In genomic region chr16:4389051-4389955, GRCh38 we compare ENCODE assay signal across 14 cellular contexts. TPM values are rescaled to one million over a fixed set of nuclear protein-coding genes. Genes with fewer than 3 reads are reported as not detected.
DNase-seq lines count a peak whose midpoint lies in the region; ATAC-seq and TF ChIP-seq lines count a peak whose summit lies in the region.
"Had no signal": no experiment of that assay in that cellular context is flagged by ENCODE, and none has a peak within 500 bp of the region (broad histone marks: within the 10 kb centered on the region; RNA-seq: fewer than 3 reads in every experiment).

No MANE protein-coding gene starts in this region.

- no peak for TF ChIP-seq CTCF in sigmoid colon (IDR thresholded peaks at IDR 0.05)

- H3K4me1 Mint-ChIP-seq in activated T-helper 17 cell treated with anti-CD3 and anti-CD28 coated beads, Interleukin-2, amount 50 U/mL, for 72 hours = no peaks in the 10 kb centered on the region
- H3K4me1 Mint-ChIP-seq in activated CD8-positive, alpha-beta memory T cell treated with anti-CD3 and anti-CD28 coated beads, Interleukin-2, amount 10 ng/mL, durations not matched to agents 7 days and 5 days = no peaks in the 10 kb centered on the region

- peak overlapping the region; percentile 62 for H3K27ac ChIP-seq in right cardiac atrium (ENCODE audit: low read length)
- H3K27ac ChIP-seq in sigmoid colon = peak overlapping the region; percentile 1 to 43 (median 28)
- H3K27ac ChIP-seq in Karpas-422 (ENCODE audit: low read length) = no peak overlapping the region

- H3K4me2 ChIP-seq in Karpas-422 (ENCODE audit: low read depth, low read length, poor library complexity, severe bottlenecking) = no peak overlapping the region

- H3K9me3 Mint-ChIP-seq in activated T-helper 17 cell treated with anti-CD3 and anti-CD28 coated beads, Interleukin-2, amount 50 U/mL, for 72 hours = no peaks in the 10 kb centered on the region
- H3K9me3 Mint-ChIP-seq in activated CD8-positive, alpha-beta memory T cell treated with anti-CD3 and anti-CD28 coated beads, Interleukin-2, amount 10 ng/mL, durations not matched to agents 7 days and 5 days (ENCODE audit: low read depth) = no peaks in the 10 kb centered on the region

- H3K4me1 ChIP-seq in right cardiac atrium (ENCODE audit: control insufficient read depth, insufficient read depth, low read length) = peaks cover 2% of the 10 kb centered on the region
- H3K4me1 ChIP-seq in sigmoid colon = peaks cover 0 to 38% (median 19%) of the 10 kb centered on the region in 4 donors
- H3K4me1 ChIP-seq in Karpas-422 (ENCODE audit: low read length) = 0 out of 2 replicates have a peak, but pooled peaks cover under 1% of the 10 kb centered on the region

- WGBS in right cardiac atrium = 57% methylated on average over 27 of the region's 27 CpGs
- 84 to 88% methylated on average over 27 of the region's 27 CpGs for WGBS in sigmoid colon, 2 donors

- DNase-seq in EH (ENCODE audit: low read depth) (peak; percentile 33), right cardiac atrium (peak; percentile 31 to 77 (median 57)), sigmoid colon (no peak), Karpas-422 (no peak), ecto neural progenitor cell (ENCODE audit: low spot score) (no peak)
- no peak for DNase-seq in activated CD8-positive, alpha-beta memory T cell treated with anti-CD3 and anti-CD28 coated beads, Interleukin-2, amount 10 ng/mL, durations not matched to agents 7 days and 5 days
- DNase-seq: activated CD8-positive, alpha-beta memory T cell treated with anti-CD3 and anti-CD28 coated beads, Interleukin-2, amount 50 U/mL, for 4 hours; AML-193; EL; MG63; NCI-H446; small intestine had no signal

- TF ChIP-seq EP300 in sigmoid colon (IDR thresholded peaks at IDR 0.05) = no peak

- intact Hi-C loops in right cardiac atrium (cut with DNase I) (no loop called here), sigmoid colon (cut with DNase I) (no loop called here)

- H3K9me2 ChIP-seq in Karpas-422 (replicated peaks; ENCODE audit: insufficient read depth, low read length) = no peaks in the 10 kb centered on the region

- H3K36me3 Mint-ChIP-seq in activated T-helper 17 cell treated with anti-CD3 and anti-CD28 coated beads, Interleukin-2, amount 50 U/mL, for 72 hours (ENCODE audit: low read depth) = peaks cover 48% of the 10 kb centered on the region
- peaks cover 8% of the 10 kb centered on the region for H3K36me3 Mint-ChIP-seq in activated CD8-positive, alpha-beta memory T cell treated with anti-CD3 and anti-CD28 coated beads, Interleukin-2, amount 10 ng/mL, durations not matched to agents 7 days and 5 days

- no peak for ATAC-seq in activated T-helper 17 cell treated with anti-CD3 and anti-CD28 coated beads, Interleukin-2, amount 50 U/mL, for 72 hours (replicated peaks)
- ATAC-seq in right cardiac atrium = peak in 1 of 2 donors; percentile 15
- ATAC-seq in HG02610 (IDR thresholded peaks at IDR 0.05; ENCODE audit: unreplicated experiment) = no peak
- no peak for ATAC-seq in activated CD8-positive, alpha-beta memory T cell treated with anti-CD3 and anti-CD28 coated beads, Interleukin-2, amount 10 ng/mL, durations not matched to agents 7 days and 5 days

- H3K27ac Mint-ChIP-seq in activated T-helper 17 cell treated with anti-CD3 and anti-CD28 coated beads, Interleukin-2, amount 50 U/mL, for 72 hours = peak overlapping the region; percentile 65
- H3K27ac Mint-ChIP-seq in activated CD8-positive, alpha-beta memory T cell treated with anti-CD3 and anti-CD28 coated beads, Interleukin-2, amount 10 ng/mL, durations not matched to agents 7 days and 5 days = no peak overlapping the region

- H3K9me3 ChIP-seq in right cardiac atrium (ENCODE audit: control insufficient read depth, low read length) (no peaks in the 10 kb centered on the region), sigmoid colon (no peaks in the 10 kb centered on the region), Karpas-422 (ENCODE audit: low read length) (no peaks in the 10 kb centered on the region)
- H3K9me3 ChIP-seq: MG63 had no signal

- H2AFZ ChIP-seq in Karpas-422 (ENCODE audit: low read length) = no peak overlapping the region

- H3K4me3 ChIP-seq in right cardiac atrium (ENCODE audit: low read length) (no peak overlapping the region), sigmoid colon (no peak overlapping the region), Karpas-422 (ENCODE audit: low read length) (no peak overlapping the region)
- H3K4me3 ChIP-seq: MG63 had no signal

- no peaks in the 10 kb centered on the region for H4K20me1 ChIP-seq in Karpas-422 (ENCODE audit: insufficient read depth, low read depth, low read length)

- no peak for TF ChIP-seq POLR2A in sigmoid colon (IDR thresholded peaks at IDR 0.05)

- peaks cover 0 to 22% (median 5%) of the 10 kb centered on the region in 4 donors for H3K36me3 ChIP-seq in sigmoid colon
- no peaks in the 10 kb centered on the region for H3K36me3 ChIP-seq in Karpas-422 (ENCODE audit: insufficient read depth, low read length)

- no peak overlapping the region for H3K9ac ChIP-seq in Karpas-422 (ENCODE audit: low read length)

- H3K27me3 Mint-ChIP-seq in activated T-helper 17 cell treated with anti-CD3 and anti-CD28 coated beads, Interleukin-2, amount 50 U/mL, for 72 hours = no peaks in the 10 kb centered on the region
- H3K27me3 Mint-ChIP-seq in activated CD8-positive, alpha-beta memory T cell treated with anti-CD3 and anti-CD28 coated beads, Interleukin-2, amount 10 ng/mL, durations not matched to agents 7 days and 5 days = no peaks in the 10 kb centered on the region

- H3K79me2 ChIP-seq in Karpas-422 (ENCODE audit: low read length) = no peaks in the 10 kb centered on the region

- H3K4me3 Mint-ChIP-seq in activated T-helper 17 cell treated with anti-CD3 and anti-CD28 coated beads, Interleukin-2, amount 50 U/mL, for 72 hours = no peak overlapping the region
- no peak overlapping the region for H3K4me3 Mint-ChIP-seq in activated CD8-positive, alpha-beta memory T cell treated with anti-CD3 and anti-CD28 coated beads, Interleukin-2, amount 10 ng/mL, durations not matched to agents 7 days and 5 days

- no peaks in the 10 kb centered on the region for H3K27me3 ChIP-seq in right cardiac atrium (ENCODE audit: control insufficient read depth, insufficient read depth)
- H3K27me3 ChIP-seq in sigmoid colon = no peaks in the 10 kb centered on the region
- H3K27me3 ChIP-seq in Karpas-422 (ENCODE audit: low read length) = no peaks in the 10 kb centered on the region
- H3K27me3 ChIP-seq: MG63 had no signal

- CTCF ChIA-PET in activated CD8-positive, alpha-beta memory T cell treated with anti-CD3 and anti-CD28 coated beads, Interleukin-2, amount 10 ng/mL, durations not matched to agents 7 days and 5 days (lab: Charles Lee) = interaction anchor here (2.9 kb wide), 1 partner anchor 13 kb away, joined by 13 read pairs; no protein-coding TSS in a partner anchor

RNA-seq across cellular contexts. Expression of gene VASN, which starts 17.7 kb away (rescaled TPM):
- total RNA-seq in activated T-helper 17 cell treated with anti-CD3 and anti-CD28 coated beads, Interleukin-2, amount 50 U/mL, for 72 hours = under 1 TPM; 0.11 to 0.29 TPM
- total RNA-seq in right cardiac atrium (10 to 100 TPM; 11.4 to 21.3 (median 13.6) TPM), sigmoid colon (10 to 100 TPM in 1 of 4 donors, 1 to 10 TPM in 3; 7.1 to 10.2 (median 8.3) TPM)
- polyA plus RNA-seq in right cardiac atrium (10.7 TPM), sigmoid colon (1 to 10 TPM in 2 of 3 donors, under 1 TPM in 1; 0.46 to 4.2 (median 2.4) TPM)
- 4.1 and 8.9 TPM in 2 replicates for total RNA-seq in Karpas-422 (2014; rRNA removed; shearing (Covaris generic); ENCODE audit: low replicate concordance)
- not detected for total RNA-seq in activated CD8-positive, alpha-beta memory T cell treated with anti-CD3 and anti-CD28 coated beads, Interleukin-2, amount 10 ng/mL, durations not matched to agents 7 days and 5 days

RNA-seq across cellular contexts. Expression of gene CORO7, which starts 27.1 kb away (rescaled TPM):
- total RNA-seq in activated T-helper 17 cell treated with anti-CD3 and anti-CD28 coated beads, Interleukin-2, amount 50 U/mL, for 72 hours = 100 to 1,000 TPM in 1 of 2 donors, 10 to 100 TPM in 1; 82.6 to 114 TPM
- total RNA-seq in right cardiac atrium = 10 to 100 TPM; 13.4 to 18.1 (median 16.9) TPM
- 9.0 TPM for polyA plus RNA-seq in right cardiac atrium
- total RNA-seq in sigmoid colon = 10 to 100 TPM; 10.0 to 34.6 (median 19.1) TPM
- polyA plus RNA-seq in sigmoid colon = 10 to 100 TPM; 10.8 to 43.4 (median 12.5) TPM
- 46.2 and 84.9 TPM in 2 replicates for total RNA-seq in Karpas-422 (2014; rRNA removed; shearing (Covaris generic); ENCODE audit: low replicate concordance)
- total RNA-seq in activated CD8-positive, alpha-beta memory T cell treated with anti-CD3 and anti-CD28 coated beads, Interleukin-2, amount 10 ng/mL, durations not matched to agents 7 days and 5 days = 100 to 1,000 TPM; 142 to 246 TPM

RNA-seq across cellular contexts. Expression of gene DNAJA3, which starts 36.4 kb away (rescaled TPM):
- 10 to 100 TPM; 50.3 to 81.1 TPM for total RNA-seq in activated T-helper 17 cell treated with anti-CD3 and anti-CD28 coated beads, Interleukin-2, amount 50 U/mL, for 72 hours
- 10 to 100 TPM; 40.4 to 54.0 (median 49.8) TPM for total RNA-seq in right cardiac atrium
- polyA plus RNA-seq in right cardiac atrium = 48.4 TPM
- total RNA-seq in sigmoid colon = 10 to 100 TPM; 41.3 to 47.4 (median 44.4) TPM
- polyA plus RNA-seq in sigmoid colon = 10 to 100 TPM; 28.2 to 53.3 (median 35.6) TPM
- total RNA-seq in Karpas-422 (2014; rRNA removed; shearing (Covaris generic); ENCODE audit: low replicate concordance) = 56.5 and 74.7 TPM in 2 replicates
- 10 to 100 TPM; 64.0 to 68.7 TPM for total RNA-seq in activated CD8-positive, alpha-beta memory T cell treated with anti-CD3 and anti-CD28 coated beads, Interleukin-2, amount 10 ng/mL, durations not matched to agents 7 days and 5 days

RNA-seq across cellular contexts. Expression of gene PAM16, which starts 38.2 kb away (rescaled TPM):
- total RNA-seq in activated T-helper 17 cell treated with anti-CD3 and anti-CD28 coated beads, Interleukin-2, amount 50 U/mL, for 72 hours = 10 to 100 TPM; 40.4 to 74.7 TPM
- total RNA-seq in right cardiac atrium (10 to 100 TPM; 57.6 to 61.9 (median 59.7) TPM), sigmoid colon (10 to 100 TPM; 36.7 to 52.7 (median 43.6) TPM)
- polyA plus RNA-seq in right cardiac atrium (131 TPM), sigmoid colon (10 to 100 TPM; 36.0 to 57.0 (median 49.0) TPM)
- total RNA-seq in Karpas-422 (2014; rRNA removed; shearing (Covaris generic); ENCODE audit: low replicate concordance) = 65.6 and 126 TPM in 2 replicates
- total RNA-seq in activated CD8-positive, alpha-beta memory T cell treated with anti-CD3 and anti-CD28 coated beads, Interleukin-2, amount 10 ng/mL, durations not matched to agents 7 days and 5 days = 10 to 100 TPM; 47.5 to 49.4 TPM

Comparison
In these comparisons a context has a peak if more than half of its experiments do, and no peak if none do; other contexts are left out.
1. DNase-seq: peak in EH (single experiment) and right cardiac atrium (3 of 3); none in sigmoid colon (single experiment), Karpas-422 (single experiment), ecto neural progenitor cell (single experiment) and activated CD8-positive, alpha-beta memory T cell treated with anti-CD3 and anti-CD28 coated beads, Interleukin-2, amount 10 ng/mL, durations not matched to agents 7 days and 5 days (single experiment).